In the genomic region with DNA sequence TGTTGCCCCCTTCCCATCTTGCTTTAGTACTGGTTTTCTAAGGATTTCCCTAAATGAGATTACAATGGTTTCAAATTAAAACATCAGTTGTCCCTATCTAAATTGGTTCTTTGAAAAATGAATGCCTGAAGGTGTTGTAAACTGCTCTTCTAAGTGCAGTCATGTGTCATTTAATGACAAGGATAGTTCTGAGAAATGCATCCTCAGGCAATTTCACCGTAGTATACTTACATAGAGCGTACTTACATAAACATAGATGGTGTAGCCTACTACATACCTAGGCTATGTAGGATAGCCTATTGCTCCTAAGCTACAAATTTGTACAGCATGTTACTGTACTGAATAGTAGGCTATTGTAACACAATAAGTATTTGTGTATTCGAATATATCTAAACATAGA, we compare ENCODE assay signal across 19 cellular contexts.
DNase-seq lines count a peak whose midpoint lies in the region; ATAC-seq and FAIRE-seq lines count a peak whose summit lies in the region.
"Had no signal": no experiment of that assay in that cellular context is flagged by ENCODE, and none has a peak within 500 bp of the region (broad histone marks: within the 10 kb centered on the region; RNA-seq: fewer than 3 reads in every experiment).

No MANE protein-coding gene starts in this region.

- in situ Hi-C loops in SK-MEL-5 (cut with HindIII; ENCODE audit: low pct_unique_long_range_greater_than_20kb, low sequenced_read_pairs) = no loop called here

- DNase-seq in NCI-H1417 (lab: John Stamatoyannopoulos, UW) (peak in 2 of 3 experiments; percentile 60 to 67), NCI-H1417 treated with DMSO at 0.1 percent for 48 hours (lab: John Stamatoyannopoulos, UW) (no peak), NCI-H510A treated with DMSO at 0.1 percent for 48 hours (lab: John Stamatoyannopoulos, UW) (peak; percentile 1), NCI-H510A (lab: John Stamatoyannopoulos, UW) (no peak), SK-MEL-5 (ENCODE audit: low read depth, low spot score) (peak; percentile 29), urothelium cell line (ENCODE audit: low spot score) (no peak), cerebellar nuclear complex (lab: John Stamatoyannopoulos, UW) (no peak)
- DNase-seq: AML-193; Caco-2; CD4-positive, alpha-beta T cell; GDM1; GOT3; H9 had no signal

- FAIRE-seq in urothelium cell line (lab: Jason Lieb, UNC) = peak; percentile 69
- FAIRE-seq: A549, D721Med, GM12892, GM18507, HTR-8/SVneo had no signal

- no peak for ATAC-seq in GM19397 (IDR thresholded peaks at IDR 0.05; ENCODE audit: unreplicated experiment)
- ATAC-seq: A549 had no signal

Comparison
In these comparisons a context has a peak if more than half of its experiments do, and no peak if none do; other contexts are left out.
1. DNase-seq: peak in NCI-H1417 (2 of 3), NCI-H510A treated with DMSO at 0.1 percent for 48 hours (single experiment) and SK-MEL-5 (single experiment); none in NCI-H1417 treated with DMSO at 0.1 percent for 48 hours (single experiment), NCI-H510A (single experiment), urothelium cell line (single experiment) and cerebellar nuclear complex (0 of 2).